ENCODE assay signal across 1 cellular context in genomic region chr9:129783516-129784361, GRCh38.
A peak's percentile ranks its signal among the peaks of the same experiment; 100 is the strongest.
TF ChIP-seq lines count a peak whose summit lies in the region.

No MANE protein-coding gene starts in this region.

TF ChIP-seq in K562, 482 proteins besides CTCF, POLR2A, EP300 and RAD21 (continued from another document and continues in another):
- TF ChIP-seq, protein P1, sequence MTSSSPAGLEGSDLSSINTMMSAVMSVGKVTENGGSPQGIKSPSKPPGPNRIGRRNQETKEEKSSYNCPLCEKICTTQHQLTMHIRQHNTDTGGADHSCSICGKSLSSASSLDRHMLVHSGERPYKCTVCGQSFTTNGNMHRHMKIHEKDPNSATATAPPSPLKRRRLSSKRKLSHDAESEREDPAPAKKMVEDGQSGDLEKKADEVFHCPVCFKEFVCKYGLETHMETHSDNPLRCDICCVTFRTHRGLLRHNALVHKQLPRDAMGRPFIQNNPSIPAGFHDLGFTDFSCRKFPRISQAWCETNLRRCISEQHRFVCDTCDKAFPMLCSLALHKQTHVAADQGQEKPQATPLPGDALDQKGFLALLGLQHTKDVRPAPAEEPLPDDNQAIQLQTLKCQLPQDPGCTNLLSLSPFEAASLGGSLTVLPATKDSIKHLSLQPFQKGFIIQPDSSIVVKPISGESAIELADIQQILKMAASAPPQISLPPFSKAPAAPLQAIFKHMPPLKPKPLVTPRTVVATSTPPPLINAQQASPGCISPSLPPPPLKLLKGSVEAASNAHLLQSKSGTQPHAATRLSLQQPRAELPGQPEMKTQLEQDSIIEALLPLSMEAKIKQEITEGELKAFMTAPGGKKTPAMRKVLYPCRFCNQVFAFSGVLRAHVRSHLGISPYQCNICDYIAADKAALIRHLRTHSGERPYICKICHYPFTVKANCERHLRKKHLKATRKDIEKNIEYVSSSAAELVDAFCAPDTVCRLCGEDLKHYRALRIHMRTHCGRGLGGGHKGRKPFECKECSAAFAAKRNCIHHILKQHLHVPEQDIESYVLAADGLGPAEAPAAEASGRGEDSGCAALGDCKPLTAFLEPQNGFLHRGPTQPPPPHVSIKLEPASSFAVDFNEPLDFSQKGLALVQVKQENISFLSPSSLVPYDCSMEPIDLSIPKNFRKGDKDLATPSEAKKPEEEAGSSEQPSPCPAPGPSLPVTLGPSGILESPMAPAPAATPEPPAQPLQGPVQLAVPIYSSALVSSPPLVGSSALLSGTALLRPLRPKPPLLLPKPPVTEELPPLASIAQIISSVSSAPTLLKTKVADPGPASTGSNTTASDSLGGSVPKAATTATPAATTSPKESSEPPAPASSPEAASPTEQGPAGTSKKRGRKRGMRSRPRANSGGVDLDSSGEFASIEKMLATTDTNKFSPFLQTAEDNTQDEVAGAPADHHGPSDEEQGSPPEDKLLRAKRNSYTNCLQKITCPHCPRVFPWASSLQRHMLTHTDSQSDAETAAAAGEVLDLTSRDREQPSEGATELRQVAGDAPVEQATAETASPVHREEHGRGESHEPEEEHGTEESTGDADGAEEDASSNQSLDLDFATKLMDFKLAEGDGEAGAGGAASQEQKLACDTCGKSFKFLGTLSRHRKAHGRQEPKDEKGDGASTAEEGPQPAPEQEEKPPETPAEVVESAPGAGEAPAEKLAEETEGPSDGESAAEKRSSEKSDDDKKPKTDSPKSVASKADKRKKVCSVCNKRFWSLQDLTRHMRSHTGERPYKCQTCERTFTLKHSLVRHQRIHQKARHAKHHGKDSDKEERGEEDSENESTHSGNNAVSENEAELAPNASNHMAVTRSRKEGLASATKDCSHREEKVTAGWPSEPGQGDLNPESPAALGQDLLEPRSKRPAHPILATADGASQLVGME (CRISPR knock-in tag; IDR thresholded peaks at IDR 0.05) = no peak
- TF ChIP-seq ZFP36 (IDR thresholded peaks at IDR 0.05; ENCODE audit: low read depth, low read length, partially characterized antibody) (peak; percentile 20), CC2D1A (IDR thresholded peaks at IDR 0.05) (peak; percentile 93), ZNF347 (CRISPR knock-in tag; IDR thresholded peaks at IDR 0.05; ENCODE audit: low read depth) (no peak), HDAC1 (IDR thresholded peaks at IDR 0.05) (no peak), NCOA6 (IDR thresholded peaks at IDR 0.05) (no peak), NKRF (IDR thresholded peaks at IDR 0.05; ENCODE audit: borderline replicate concordance) (no peak), SAFB (IDR thresholded peaks at IDR 0.05; ENCODE audit: borderline replicate concordance, low read depth, low read length) (no peak), ZNF589 (CRISPR knock-in tag; IDR thresholded peaks at IDR 0.05; ENCODE audit: low read depth) (no peak), ZKSCAN1 (IDR thresholded peaks at IDR 0.05; ENCODE audit: low read depth, low read length) (no peak), ZSCAN32 (CRISPR knock-in tag; IDR thresholded peaks at IDR 0.05) (no peak), DMBX1 (CRISPR knock-in tag; IDR thresholded peaks at IDR 0.05; ENCODE audit: borderline replicate concordance) (no peak), HNRNPH1 (optimal IDR thresholded peaks at IDR 0.05; ENCODE audit: low read depth, low read length) (no peak), TSC22D4 (tag; IDR thresholded peaks at IDR 0.05) (no peak), ZNF121 (CRISPR knock-in tag; conservative IDR thresholded peaks at IDR 0.05) (peak; percentile 98), CHD4 (IDR thresholded peaks at IDR 0.05; ENCODE audit: insufficient read depth, insufficient replicate concordance, low read depth, low read length, poor library complexity, severe bottlenecking) (no peak), CEBPB (tag; IDR thresholded peaks at IDR 0.05) (no peak), RCOR1 (IDR thresholded peaks at IDR 0.05; ENCODE audit: borderline replicate concordance in 1 of 2, low read depth in 2 of 2, low read length in 2 of 2) (peak in 1 of 2 experiments; percentile 55; a peak in 1 of 4 replicates), BHLHE40 (IDR thresholded peaks at IDR 0.05; ENCODE audit: low read length) (peak; percentile 13; the same call in 1 of the 2 replicates), NR1H2 (CRISPR knock-in tag; IDR thresholded peaks at IDR 0.05) (no peak), WHSC1 (IDR thresholded peaks at IDR 0.05; ENCODE audit: low read length) (no peak), ZNF253 (CRISPR knock-in tag; conservative IDR thresholded peaks at IDR 0.05) (no peak), NCOA2 (IDR thresholded peaks at IDR 0.05; ENCODE audit: partially characterized antibody in 2 of 2) (no peak), FOXM1 (IDR thresholded peaks at IDR 0.05; ENCODE audit: low read depth) (0 out of 2 replicates have a peak, but pooled peaks have one; percentile 14), FOXM1 (CRISPR knock-in tag; IDR thresholded peaks at IDR 0.05; ENCODE audit: low read depth) (no peak), YY1 (IDR thresholded peaks at IDR 0.05; ENCODE audit: borderline replicate concordance in 1 of 3, control insufficient read depth in 1 of 3, extremely low read depth in 1 of 3, insufficient read depth in 3 of 3, insufficient read length in 1 of 3, insufficient replicate concordance in 2 of 3, low read depth in 1 of 3, low read length in 2 of 3) (peak in 1 of 3 experiments; percentile 43), STAT6 (CRISPR knock-in tag; IDR thresholded peaks at IDR 0.05) (0 out of 2 replicates have a peak, but pooled peaks have one; percentile 30), ZNF764 (CRISPR knock-in tag; IDR thresholded peaks at IDR 0.05; ENCODE audit: low read depth) (no peak), ZNF444 (CRISPR knock-in tag; IDR thresholded peaks at IDR 0.05) (no peak), SIN3A (IDR thresholded peaks at IDR 0.05; ENCODE audit: borderline replicate concordance in 2 of 2, control insufficient read depth in 1 of 2, low read depth in 2 of 2, low read length in 2 of 2) (no peak), TGIF2 (CRISPR knock-in tag; IDR thresholded peaks at IDR 0.05) (no peak), ZNF316 (IDR thresholded peaks at IDR 0.05) (no peak), SMC3 (conservative IDR thresholded peaks at IDR 0.05; ENCODE audit: insufficient read depth, low read depth, low read length) (peak; percentile 98), ZNF436 (CRISPR knock-in tag; IDR thresholded peaks at IDR 0.05) (no peak), HCFC1 (IDR thresholded peaks at IDR 0.05; ENCODE audit: low read depth, low read length) (no peak), ZBED1 (IDR thresholded peaks at IDR 0.05) (no peak), HDAC2 (IDR thresholded peaks at IDR 0.05) (peak; percentile 25; the same call in 1 of the 2 replicates), MBD2 (IDR thresholded peaks at IDR 0.05; ENCODE audit: borderline replicate concordance, low read depth) (no peak), NR0B1 (IDR thresholded peaks at IDR 0.05; ENCODE audit: partially characterized antibody) (no peak), TCF7L2 (IDR thresholded peaks at IDR 0.05; ENCODE audit: low read depth, low read length) (no peak), ELF2 (CRISPR knock-in tag; IDR thresholded peaks at IDR 0.05) (no peak), KLF6 (CRISPR knock-in tag; IDR thresholded peaks at IDR 0.05; ENCODE audit: borderline replicate concordance) (no peak), FUS (optimal IDR thresholded peaks at IDR 0.05; ENCODE audit: low read depth, low read length) (no peak), GTF2A2 (tag; IDR thresholded peaks at IDR 0.05) (no peak)
- TF ChIP-seq, protein P2, sequence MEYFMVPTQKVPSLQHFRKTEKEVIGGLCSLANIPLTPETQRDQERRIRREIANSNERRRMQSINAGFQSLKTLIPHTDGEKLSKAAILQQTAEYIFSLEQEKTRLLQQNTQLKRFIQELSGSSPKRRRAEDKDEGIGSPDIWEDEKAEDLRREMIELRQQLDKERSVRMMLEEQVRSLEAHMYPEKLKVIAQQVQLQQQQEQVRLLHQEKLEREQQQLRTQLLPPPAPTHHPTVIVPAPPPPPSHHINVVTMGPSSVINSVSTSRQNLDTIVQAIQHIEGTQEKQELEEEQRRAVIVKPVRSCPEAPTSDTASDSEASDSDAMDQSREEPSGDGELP (CRISPR knock-in tag; IDR thresholded peaks at IDR 0.05; ENCODE audit: borderline replicate concordance) = no peak; the same call in 1 of the 2 replicates
- TF ChIP-seq, protein P3, sequence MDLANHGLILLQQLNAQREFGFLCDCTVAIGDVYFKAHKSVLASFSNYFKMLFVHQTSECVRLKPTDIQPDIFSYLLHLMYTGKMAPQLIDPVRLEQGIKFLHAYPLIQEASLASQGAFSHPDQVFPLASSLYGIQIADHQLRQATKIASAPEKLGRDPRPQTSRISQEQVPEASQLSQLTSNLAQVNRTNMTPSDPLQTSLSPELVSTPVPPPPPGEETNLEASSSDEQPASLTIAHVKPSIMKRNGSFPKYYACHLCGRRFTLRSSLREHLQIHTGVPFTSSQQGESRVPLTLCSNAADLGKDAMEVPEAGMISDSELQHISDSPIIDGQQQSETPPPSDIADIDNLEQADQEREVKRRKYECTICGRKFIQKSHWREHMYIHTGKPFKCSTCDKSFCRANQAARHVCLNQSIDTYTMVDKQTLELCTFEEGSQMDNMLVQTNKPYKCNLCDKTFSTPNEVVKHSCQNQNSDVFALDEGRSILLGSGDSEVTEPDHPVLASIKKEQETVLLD (IDR thresholded peaks at IDR 0.05) = no peak
- TF ChIP-seq, protein P4, sequence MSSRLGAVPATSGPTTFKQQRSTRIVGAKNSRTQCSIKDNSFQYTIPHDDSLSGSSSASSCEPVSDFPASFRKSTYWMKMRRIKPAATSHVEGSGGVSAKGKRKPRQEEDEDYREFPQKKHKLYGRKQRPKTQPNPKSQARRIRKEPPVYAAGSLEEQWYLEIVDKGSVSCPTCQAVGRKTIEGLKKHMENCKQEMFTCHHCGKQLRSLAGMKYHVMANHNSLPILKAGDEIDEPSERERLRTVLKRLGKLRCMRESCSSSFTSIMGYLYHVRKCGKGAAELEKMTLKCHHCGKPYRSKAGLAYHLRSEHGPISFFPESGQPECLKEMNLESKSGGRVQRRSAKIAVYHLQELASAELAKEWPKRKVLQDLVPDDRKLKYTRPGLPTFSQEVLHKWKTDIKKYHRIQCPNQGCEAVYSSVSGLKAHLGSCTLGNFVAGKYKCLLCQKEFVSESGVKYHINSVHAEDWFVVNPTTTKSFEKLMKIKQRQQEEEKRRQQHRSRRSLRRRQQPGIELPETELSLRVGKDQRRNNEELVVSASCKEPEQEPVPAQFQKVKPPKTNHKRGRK (tag; IDR thresholded peaks at IDR 0.05) = no peak
- TF ChIP-seq, protein P5, sequence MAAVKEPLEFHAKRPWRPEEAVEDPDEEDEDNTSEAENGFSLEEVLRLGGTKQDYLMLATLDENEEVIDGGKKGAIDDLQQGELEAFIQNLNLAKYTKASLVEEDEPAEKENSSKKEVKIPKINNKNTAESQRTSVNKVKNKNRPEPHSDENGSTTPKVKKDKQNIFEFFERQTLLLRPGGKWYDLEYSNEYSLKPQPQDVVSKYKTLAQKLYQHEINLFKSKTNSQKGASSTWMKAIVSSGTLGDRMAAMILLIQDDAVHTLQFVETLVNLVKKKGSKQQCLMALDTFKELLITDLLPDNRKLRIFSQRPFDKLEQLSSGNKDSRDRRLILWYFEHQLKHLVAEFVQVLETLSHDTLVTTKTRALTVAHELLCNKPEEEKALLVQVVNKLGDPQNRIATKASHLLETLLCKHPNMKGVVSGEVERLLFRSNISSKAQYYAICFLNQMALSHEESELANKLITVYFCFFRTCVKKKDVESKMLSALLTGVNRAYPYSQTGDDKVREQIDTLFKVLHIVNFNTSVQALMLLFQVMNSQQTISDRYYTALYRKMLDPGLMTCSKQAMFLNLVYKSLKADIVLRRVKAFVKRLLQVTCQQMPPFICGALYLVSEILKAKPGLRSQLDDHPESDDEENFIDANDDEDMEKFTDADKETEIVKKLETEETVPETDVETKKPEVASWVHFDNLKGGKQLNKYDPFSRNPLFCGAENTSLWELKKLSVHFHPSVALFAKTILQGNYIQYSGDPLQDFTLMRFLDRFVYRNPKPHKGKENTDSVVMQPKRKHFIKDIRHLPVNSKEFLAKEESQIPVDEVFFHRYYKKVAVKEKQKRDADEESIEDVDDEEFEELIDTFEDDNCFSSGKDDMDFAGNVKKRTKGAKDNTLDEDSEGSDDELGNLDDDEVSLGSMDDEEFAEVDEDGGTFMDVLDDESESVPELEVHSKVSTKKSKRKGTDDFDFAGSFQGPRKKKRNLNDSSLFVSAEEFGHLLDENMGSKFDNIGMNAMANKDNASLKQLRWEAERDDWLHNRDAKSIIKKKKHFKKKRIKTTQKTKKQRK (IDR thresholded peaks at IDR 0.05; ENCODE audit: borderline replicate concordance, low read depth, low read length) = no peak
